In the genomic region with DNA sequence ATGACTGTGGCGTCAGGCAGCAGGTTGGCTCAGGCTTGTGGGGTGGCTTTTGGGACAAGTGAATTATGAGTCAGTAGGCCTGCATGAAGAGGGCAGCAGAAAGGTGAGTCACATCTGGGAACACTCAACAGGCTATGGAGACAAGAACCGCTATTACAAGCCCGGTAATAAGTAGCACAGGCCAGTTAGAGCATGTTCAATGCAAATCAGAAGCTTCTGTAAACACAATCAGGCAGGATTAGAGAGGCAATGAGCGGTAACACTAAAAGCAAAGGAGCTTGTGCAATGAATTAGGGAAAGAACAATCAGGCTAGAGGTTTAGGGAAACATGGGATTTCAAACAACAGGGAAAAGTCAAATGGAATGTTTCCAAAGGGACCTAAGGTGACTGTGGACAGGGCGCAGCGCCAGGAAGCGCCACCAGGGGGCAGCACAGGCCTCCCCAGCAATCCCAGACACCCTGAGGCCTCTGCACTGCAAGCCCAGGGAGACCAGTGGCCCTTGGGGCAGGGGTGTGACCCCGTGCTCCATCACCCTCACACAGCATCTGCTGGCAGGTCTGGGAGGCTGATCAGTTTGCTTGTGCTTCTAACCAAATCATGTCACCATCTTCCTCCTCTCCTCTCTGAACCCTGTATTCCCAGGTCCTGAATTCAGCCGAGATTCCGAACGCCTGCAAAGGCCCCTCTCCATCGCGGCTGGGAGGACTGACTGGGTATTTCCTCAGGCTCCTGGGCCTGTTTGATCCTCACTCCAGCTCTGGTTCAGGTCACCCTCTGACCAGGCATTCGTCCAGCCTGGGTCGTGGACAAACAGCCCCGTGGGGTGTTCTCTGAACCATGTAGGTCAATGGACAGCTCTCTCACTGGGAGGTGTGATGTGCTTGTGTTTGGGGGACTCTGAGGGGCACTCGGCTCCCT, we compare ENCODE assay signal across 1 cellular context.
TF ChIP-seq lines count a peak whose summit lies in the region.

No MANE protein-coding gene starts in this region.

TF ChIP-seq in HepG2, 621 proteins besides CTCF, POLR2A, EP300 and RAD21 (continued from another document and continues in another):
- TF ChIP-seq, protein P1, sequence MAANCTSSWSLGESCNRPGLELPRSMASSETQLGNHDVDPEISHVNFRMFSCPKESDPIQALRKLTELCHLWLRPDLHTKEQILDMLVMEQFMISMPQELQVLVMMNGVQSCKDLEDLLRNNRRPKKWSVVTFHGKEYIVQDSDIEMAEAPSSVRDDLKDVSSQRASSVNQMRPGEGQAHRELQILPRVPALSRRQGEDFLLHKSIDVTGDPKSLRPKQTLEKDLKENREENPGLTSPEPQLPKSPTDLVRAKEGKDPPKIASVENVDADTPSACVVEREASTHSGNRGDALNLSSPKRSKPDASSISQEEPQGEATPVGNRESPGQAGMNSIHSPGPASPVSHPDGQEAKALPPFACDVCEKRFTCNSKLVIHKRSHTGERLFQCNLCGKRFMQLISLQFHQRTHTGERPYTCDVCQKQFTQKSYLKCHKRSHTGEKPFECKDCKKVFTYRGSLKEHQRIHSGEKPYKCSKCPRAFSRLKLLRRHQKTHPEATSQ (CRISPR knock-in tag; IDR thresholded peaks at IDR 0.05; ENCODE audit: borderline replicate concordance), result no peak
- TF ChIP-seq ZMYM4 (CRISPR knock-in tag; IDR thresholded peaks at IDR 0.05), result 0 out of 2 replicates have a peak, but pooled peaks have one; percentile 16
- peak; percentile 43 for TF ChIP-seq XRCC5 (optimal IDR thresholded peaks at IDR 0.05; ENCODE audit: low read length)
- TF ChIP-seq, protein P2, sequence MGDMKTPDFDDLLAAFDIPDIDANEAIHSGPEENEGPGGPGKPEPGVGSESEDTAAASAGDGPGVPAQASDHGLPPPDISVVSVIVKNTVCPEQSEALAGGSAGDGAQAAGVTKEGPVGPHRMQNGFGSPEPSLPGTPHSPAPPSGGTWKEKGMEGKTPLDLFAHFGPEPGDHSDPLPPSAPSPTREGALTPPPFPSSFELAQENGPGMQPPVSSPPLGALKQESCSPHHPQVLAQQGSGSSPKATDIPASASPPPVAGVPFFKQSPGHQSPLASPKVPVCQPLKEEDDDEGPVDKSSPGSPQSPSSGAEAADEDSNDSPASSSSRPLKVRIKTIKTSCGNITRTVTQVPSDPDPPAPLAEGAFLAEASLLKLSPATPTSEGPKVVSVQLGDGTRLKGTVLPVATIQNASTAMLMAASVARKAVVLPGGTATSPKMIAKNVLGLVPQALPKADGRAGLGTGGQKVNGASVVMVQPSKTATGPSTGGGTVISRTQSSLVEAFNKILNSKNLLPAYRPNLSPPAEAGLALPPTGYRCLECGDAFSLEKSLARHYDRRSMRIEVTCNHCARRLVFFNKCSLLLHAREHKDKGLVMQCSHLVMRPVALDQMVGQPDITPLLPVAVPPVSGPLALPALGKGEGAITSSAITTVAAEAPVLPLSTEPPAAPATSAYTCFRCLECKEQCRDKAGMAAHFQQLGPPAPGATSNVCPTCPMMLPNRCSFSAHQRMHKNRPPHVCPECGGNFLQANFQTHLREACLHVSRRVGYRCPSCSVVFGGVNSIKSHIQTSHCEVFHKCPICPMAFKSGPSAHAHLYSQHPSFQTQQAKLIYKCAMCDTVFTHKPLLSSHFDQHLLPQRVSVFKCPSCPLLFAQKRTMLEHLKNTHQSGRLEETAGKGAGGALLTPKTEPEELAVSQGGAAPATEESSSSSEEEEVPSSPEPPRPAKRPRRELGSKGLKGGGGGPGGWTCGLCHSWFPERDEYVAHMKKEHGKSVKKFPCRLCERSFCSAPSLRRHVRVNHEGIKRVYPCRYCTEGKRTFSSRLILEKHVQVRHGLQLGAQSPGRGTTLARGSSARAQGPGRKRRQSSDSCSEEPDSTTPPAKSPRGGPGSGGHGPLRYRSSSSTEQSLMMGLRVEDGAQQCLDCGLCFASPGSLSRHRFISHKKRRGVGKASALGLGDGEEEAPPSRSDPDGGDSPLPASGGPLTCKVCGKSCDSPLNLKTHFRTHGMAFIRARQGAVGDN (CRISPR knock-in tag; IDR thresholded peaks at IDR 0.05), result peak; percentile 41
- TF ChIP-seq KDM1A (CRISPR knock-in tag; IDR thresholded peaks at IDR 0.05), result no peak
- TF ChIP-seq ZFP82 (CRISPR knock-in tag; IDR thresholded peaks at IDR 0.05; ENCODE audit: borderline replicate concordance), result no peak
- TF ChIP-seq, protein P3, sequence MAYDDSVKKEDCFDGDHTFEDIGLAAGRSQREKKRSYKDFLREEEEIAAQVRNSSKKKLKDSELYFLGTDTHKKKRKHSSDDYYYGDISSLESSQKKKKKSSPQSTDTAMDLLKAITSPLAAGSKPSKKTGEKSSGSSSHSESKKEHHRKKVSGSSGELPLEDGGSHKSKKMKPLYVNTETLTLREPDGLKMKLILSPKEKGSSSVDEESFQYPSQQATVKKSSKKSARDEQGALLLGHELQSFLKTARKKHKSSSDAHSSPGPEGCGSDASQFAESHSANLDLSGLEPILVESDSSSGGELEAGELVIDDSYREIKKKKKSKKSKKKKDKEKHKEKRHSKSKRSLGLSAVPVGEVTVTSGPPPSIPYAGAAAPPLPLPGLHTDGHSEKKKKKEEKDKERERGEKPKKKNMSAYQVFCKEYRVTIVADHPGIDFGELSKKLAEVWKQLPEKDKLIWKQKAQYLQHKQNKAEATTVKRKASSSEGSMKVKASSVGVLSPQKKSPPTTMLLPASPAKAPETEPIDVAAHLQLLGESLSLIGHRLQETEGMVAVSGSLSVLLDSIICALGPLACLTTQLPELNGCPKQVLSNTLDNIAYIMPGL (CRISPR knock-in tag; IDR thresholded peaks at IDR 0.05; ENCODE audit: borderline replicate concordance in 1 of 2, low read depth in 1 of 2), result 0 out of 4 replicates have a peak, but pooled peaks of 1 of the 2 experiments have one; percentile 32
- no peak for TF ChIP-seq E2F2 (CRISPR knock-in tag; IDR thresholded peaks at IDR 0.05; ENCODE audit: borderline replicate concordance)
- TF ChIP-seq ZNF503 (CRISPR knock-in tag; IDR thresholded peaks at IDR 0.05), result no peak
- peak; percentile 72 for TF ChIP-seq STAG1 (CRISPR knock-in tag; IDR thresholded peaks at IDR 0.05)
- TF ChIP-seq KLF16 (CRISPR knock-in tag; IDR thresholded peaks at IDR 0.05), result no peak
- TF ChIP-seq ZFX (CRISPR knock-in tag; IDR thresholded peaks at IDR 0.05; ENCODE audit: low read depth), result peak; percentile 45; the same call in 1 of the 2 replicates
- TF ChIP-seq, protein P4, sequence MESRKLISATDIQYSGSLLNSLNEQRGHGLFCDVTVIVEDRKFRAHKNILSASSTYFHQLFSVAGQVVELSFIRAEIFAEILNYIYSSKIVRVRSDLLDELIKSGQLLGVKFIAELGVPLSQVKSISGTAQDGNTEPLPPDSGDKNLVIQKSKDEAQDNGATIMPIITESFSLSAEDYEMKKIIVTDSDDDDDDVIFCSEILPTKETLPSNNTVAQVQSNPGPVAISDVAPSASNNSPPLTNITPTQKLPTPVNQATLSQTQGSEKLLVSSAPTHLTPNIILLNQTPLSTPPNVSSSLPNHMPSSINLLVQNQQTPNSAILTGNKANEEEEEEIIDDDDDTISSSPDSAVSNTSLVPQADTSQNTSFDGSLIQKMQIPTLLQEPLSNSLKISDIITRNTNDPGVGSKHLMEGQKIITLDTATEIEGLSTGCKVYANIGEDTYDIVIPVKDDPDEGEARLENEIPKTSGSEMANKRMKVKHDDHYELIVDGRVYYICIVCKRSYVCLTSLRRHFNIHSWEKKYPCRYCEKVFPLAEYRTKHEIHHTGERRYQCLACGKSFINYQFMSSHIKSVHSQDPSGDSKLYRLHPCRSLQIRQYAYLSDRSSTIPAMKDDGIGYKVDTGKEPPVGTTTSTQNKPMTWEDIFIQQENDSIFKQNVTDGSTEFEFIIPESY (CRISPR knock-in tag; IDR thresholded peaks at IDR 0.05), result 0 out of 2 replicates have a peak, but pooled peaks have one; percentile 19
- TF ChIP-seq ZNF788 (CRISPR knock-in tag; IDR thresholded peaks at IDR 0.05; ENCODE audit: borderline replicate concordance), result no peak
- peak; percentile 31; the same call in 1 of the 2 replicates for TF ChIP-seq KDM2A (CRISPR knock-in tag; IDR thresholded peaks at IDR 0.05; ENCODE audit: borderline replicate concordance, low read depth)
- no peak for TF ChIP-seq ZIK1 (CRISPR knock-in tag; IDR thresholded peaks at IDR 0.05; ENCODE audit: borderline replicate concordance, low read depth)
- peak; percentile 39; the same call in 1 of the 2 replicates for TF ChIP-seq SALL1 (CRISPR knock-in tag; IDR thresholded peaks at IDR 0.05)
- TF ChIP-seq ERF (CRISPR knock-in tag; IDR thresholded peaks at IDR 0.05), result peak; percentile 21; the same call in 1 of the 2 replicates
- TF ChIP-seq POGZ (CRISPR knock-in tag; IDR thresholded peaks at IDR 0.05), result 0 out of 2 replicates have a peak, but pooled peaks have one; percentile 14
- TF ChIP-seq, protein P5, sequence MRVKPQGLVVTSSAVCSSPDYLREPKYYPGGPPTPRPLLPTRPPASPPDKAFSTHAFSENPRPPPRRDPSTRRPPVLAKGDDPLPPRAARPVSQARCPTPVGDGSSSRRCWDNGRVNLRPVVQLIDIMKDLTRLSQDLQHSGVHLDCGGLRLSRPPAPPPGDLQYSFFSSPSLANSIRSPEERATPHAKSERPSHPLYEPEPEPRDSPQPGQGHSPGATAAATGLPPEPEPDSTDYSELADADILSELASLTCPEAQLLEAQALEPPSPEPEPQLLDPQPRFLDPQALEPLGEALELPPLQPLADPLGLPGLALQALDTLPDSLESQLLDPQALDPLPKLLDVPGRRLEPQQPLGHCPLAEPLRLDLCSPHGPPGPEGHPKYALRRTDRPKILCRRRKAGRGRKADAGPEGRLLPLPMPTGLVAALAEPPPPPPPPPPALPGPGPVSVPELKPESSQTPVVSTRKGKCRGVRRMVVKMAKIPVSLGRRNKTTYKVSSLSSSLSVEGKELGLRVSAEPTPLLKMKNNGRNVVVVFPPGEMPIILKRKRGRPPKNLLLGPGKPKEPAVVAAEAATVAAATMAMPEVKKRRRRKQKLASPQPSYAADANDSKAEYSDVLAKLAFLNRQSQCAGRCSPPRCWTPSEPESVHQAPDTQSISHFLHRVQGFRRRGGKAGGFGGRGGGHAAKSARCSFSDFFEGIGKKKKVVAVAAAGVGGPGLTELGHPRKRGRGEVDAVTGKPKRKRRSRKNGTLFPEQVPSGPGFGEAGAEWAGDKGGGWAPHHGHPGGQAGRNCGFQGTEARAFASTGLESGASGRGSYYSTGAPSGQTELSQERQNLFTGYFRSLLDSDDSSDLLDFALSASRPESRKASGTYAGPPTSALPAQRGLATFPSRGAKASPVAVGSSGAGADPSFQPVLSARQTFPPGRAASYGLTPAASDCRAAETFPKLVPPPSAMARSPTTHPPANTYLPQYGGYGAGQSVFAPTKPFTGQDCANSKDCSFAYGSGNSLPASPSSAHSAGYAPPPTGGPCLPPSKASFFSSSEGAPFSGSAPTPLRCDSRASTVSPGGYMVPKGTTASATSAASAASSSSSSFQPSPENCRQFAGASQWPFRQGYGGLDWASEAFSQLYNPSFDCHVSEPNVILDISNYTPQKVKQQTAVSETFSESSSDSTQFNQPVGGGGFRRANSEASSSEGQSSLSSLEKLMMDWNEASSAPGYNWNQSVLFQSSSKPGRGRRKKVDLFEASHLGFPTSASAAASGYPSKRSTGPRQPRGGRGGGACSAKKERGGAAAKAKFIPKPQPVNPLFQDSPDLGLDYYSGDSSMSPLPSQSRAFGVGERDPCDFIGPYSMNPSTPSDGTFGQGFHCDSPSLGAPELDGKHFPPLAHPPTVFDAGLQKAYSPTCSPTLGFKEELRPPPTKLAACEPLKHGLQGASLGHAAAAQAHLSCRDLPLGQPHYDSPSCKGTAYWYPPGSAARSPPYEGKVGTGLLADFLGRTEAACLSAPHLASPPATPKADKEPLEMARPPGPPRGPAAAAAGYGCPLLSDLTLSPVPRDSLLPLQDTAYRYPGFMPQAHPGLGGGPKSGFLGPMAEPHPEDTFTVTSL (CRISPR knock-in tag; IDR thresholded peaks at IDR 0.05; ENCODE audit: borderline replicate concordance), result 0 out of 2 replicates have a peak, but pooled peaks have one; percentile 20
- TF ChIP-seq, protein P6, sequence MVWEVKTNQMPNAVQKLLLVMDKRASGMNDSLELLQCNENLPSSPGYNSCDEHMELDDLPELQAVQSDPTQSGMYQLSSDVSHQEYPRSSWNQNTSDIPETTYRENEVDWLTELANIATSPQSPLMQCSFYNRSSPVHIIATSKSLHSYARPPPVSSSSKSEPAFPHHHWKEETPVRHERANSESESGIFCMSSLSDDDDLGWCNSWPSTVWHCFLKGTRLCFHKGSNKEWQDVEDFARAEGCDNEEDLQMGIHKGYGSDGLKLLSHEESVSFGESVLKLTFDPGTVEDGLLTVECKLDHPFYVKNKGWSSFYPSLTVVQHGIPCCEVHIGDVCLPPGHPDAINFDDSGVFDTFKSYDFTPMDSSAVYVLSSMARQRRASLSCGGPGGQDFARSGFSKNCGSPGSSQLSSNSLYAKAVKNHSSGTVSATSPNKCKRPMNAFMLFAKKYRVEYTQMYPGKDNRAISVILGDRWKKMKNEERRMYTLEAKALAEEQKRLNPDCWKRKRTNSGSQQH (CRISPR knock-in tag; IDR thresholded peaks at IDR 0.05; ENCODE audit: low read depth), result no peak
- TF ChIP-seq GTF3A (CRISPR knock-in tag; conservative IDR thresholded peaks at IDR 0.05), result no peak
- TF ChIP-seq PPARG (CRISPR knock-in tag; conservative IDR thresholded peaks at IDR 0.05), result peak; percentile 69
- TF ChIP-seq ARNTL (CRISPR knock-in tag; IDR thresholded peaks at IDR 0.05), result no peak
- no peak for TF ChIP-seq ZNF784 (CRISPR knock-in tag; IDR thresholded peaks at IDR 0.05; ENCODE audit: borderline replicate concordance)
- peak; percentile 59 for TF ChIP-seq TEAD3 (CRISPR knock-in tag; optimal IDR thresholded peaks at IDR 0.05; ENCODE audit: borderline replicate concordance)
- no peak for TF ChIP-seq ZNF350 (CRISPR knock-in tag; IDR thresholded peaks at IDR 0.05; ENCODE audit: borderline replicate concordance, low read depth)
- TF ChIP-seq TBL1XR1 (IDR thresholded peaks at IDR 0.05; ENCODE audit: borderline replicate concordance, low read length, partially characterized antibody), result peak; percentile 21
